ENCODE assay signal across 19 cellular contexts in the genomic region with DNA sequence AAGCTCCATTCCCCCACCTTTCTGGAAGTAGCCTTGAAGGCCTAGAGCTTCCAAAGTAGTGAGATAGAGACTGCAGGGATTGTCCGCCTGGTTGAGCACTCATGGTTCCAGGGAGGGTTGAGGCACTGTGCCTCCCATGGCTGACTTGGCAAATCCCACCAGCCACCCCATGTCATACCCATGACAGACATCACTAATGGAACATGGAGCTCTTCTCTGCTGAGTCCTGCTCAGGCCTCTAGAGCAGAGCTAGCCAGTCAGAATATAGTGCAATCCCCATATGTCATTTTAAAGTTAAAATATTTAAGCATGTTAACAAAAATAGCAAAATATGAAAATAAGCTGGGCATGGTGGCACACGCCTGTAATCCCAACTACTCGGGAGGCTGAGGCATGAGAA. TPM values are rescaled to one million over a fixed set of nuclear protein-coding genes. Genes with fewer than 3 reads are reported as not detected.
DNase-seq lines count a peak whose midpoint lies in the region; ATAC-seq and TF ChIP-seq lines count a peak whose summit lies in the region.
"Had no signal": no experiment of that assay in that cellular context is flagged by ENCODE, and none has a peak within 500 bp of the region (broad histone marks: within the 10 kb centered on the region; RNA-seq: fewer than 3 reads in every experiment).

No MANE protein-coding gene starts in this region.

- no peaks in the 10 kb centered on the region for H3K4me1 Mint-ChIP-seq in activated T-cell treated with anti-CD3 and anti-CD28 coated beads, Interleukin-2, amount 50 U/mL, for 24 hours (ENCODE audit: low read depth)
- no peaks in the 10 kb centered on the region for H3K4me1 Mint-ChIP-seq in activated T-cell treated with anti-CD3 and anti-CD28 coated beads, Interleukin-2, amount 50 U/mL, for 72 hours (ENCODE audit: low read depth)

- 77 to 78% methylated on average over 2 to 3 of the region's 3 CpGs for WGBS in esophagus squamous epithelium, 2 donors

- TF ChIP-seq CTCF in RWPE2 (IDR thresholded peaks at IDR 0.05; ENCODE audit: poor library complexity, severe bottlenecking) (no peak), esophagus squamous epithelium (IDR thresholded peaks at IDR 0.05) (no peak)

- H3K9me3 ChIP-seq in RWPE2 (ENCODE audit: severe bottlenecking): no peaks in the 10 kb centered on the region
- H3K9me3 ChIP-seq in esophagus squamous epithelium: no peaks in the 10 kb centered on the region

- H3K4me1 ChIP-seq in RWPE2 (ENCODE audit: insufficient read depth, poor library complexity, severe bottlenecking) (peaks cover 9% of the 10 kb centered on the region), esophagus squamous epithelium (peaks cover 13 to 53% (median 30%) of the 10 kb centered on the region in 3 donors)

- H3K9me3 Mint-ChIP-seq in activated T-cell treated with anti-CD3 and anti-CD28 coated beads, Interleukin-2, amount 50 U/mL, for 24 hours: no peaks in the 10 kb centered on the region
- H3K9me3 Mint-ChIP-seq in activated T-cell treated with anti-CD3 and anti-CD28 coated beads, Interleukin-2, amount 50 U/mL, for 72 hours: no peaks in the 10 kb centered on the region

- no peak for TF ChIP-seq POLR2A in esophagus squamous epithelium (IDR thresholded peaks at IDR 0.05)

- no peaks in the 10 kb centered on the region for H3K27me3 Mint-ChIP-seq in activated T-cell treated with anti-CD3 and anti-CD28 coated beads, Interleukin-2, amount 50 U/mL, for 24 hours
- H3K27me3 Mint-ChIP-seq in activated T-cell treated with anti-CD3 and anti-CD28 coated beads, Interleukin-2, amount 50 U/mL, for 72 hours (ENCODE audit: low read depth): no peaks in the 10 kb centered on the region

- peak overlapping the region; percentile 6 for H3K27ac Mint-ChIP-seq in activated T-cell treated with anti-CD3 and anti-CD28 coated beads, Interleukin-2, amount 50 U/mL, for 24 hours
- no peak overlapping the region for H3K27ac Mint-ChIP-seq in activated T-cell treated with anti-CD3 and anti-CD28 coated beads, Interleukin-2, amount 50 U/mL, for 72 hours

- H3K36me3 Mint-ChIP-seq in activated T-cell treated with anti-CD3 and anti-CD28 coated beads, Interleukin-2, amount 50 U/mL, for 24 hours (ENCODE audit: low read depth): peaks cover 87% of the 10 kb centered on the region
- H3K36me3 Mint-ChIP-seq in activated T-cell treated with anti-CD3 and anti-CD28 coated beads, Interleukin-2, amount 50 U/mL, for 72 hours (ENCODE audit: insufficient read depth in 2 of 2): peaks cover 0 to 4% of the 10 kb centered on the region in 2 donors

- no peak overlapping the region for H3K4me3 Mint-ChIP-seq in activated T-cell treated with anti-CD3 and anti-CD28 coated beads, Interleukin-2, amount 50 U/mL, for 24 hours
- H3K4me3 Mint-ChIP-seq in activated T-cell treated with anti-CD3 and anti-CD28 coated beads, Interleukin-2, amount 50 U/mL, for 72 hours: no peak overlapping the region

- intact Hi-C loops in esophagus squamous epithelium (cut with DNase I): no loop called here

- no peak for ATAC-seq in activated T-cell treated with anti-CD3 and anti-CD28 coated beads, Interleukin-2, amount 50 U/mL, for 72 hours (replicated peaks in 1 of 2)
- ATAC-seq in RWPE2 (ENCODE audit: low read depth): no peak
- ATAC-seq in GM18498 (IDR thresholded peaks at IDR 0.05; ENCODE audit: unreplicated experiment): no peak
- no peak for ATAC-seq in HG02588 (IDR thresholded peaks at IDR 0.05; ENCODE audit: unreplicated experiment)
- ATAC-seq in HG03565 (IDR thresholded peaks at IDR 0.05; ENCODE audit: unreplicated experiment): no peak

- peak overlapping the region; percentile 51 for H3K27ac ChIP-seq in RWPE2 (ENCODE audit: poor library complexity, severe bottlenecking)
- peak overlapping the region; percentile 57 to 90 (median 68) for H3K27ac ChIP-seq in esophagus squamous epithelium
- H3K27ac ChIP-seq: C4-2B, HL-60, KMS-11 had no signal

- H3K27me3 ChIP-seq in RWPE2 (ENCODE audit: insufficient read depth, poor library complexity, severe bottlenecking) (no peaks in the 10 kb centered on the region), esophagus squamous epithelium (no peaks in the 10 kb centered on the region)

- peaks cover 27% of the 10 kb centered on the region for H3K36me3 ChIP-seq in RWPE2 (ENCODE audit: low read depth)
- peaks cover 41 to 100% (median 51%) of the 10 kb centered on the region in 3 donors for H3K36me3 ChIP-seq in esophagus squamous epithelium

- H3K4me3 ChIP-seq in RWPE2 (ENCODE audit: severe bottlenecking) (no peak overlapping the region), esophagus squamous epithelium (no peak overlapping the region)

- DNase-seq in activated T-cell treated with anti-CD3 and anti-CD28 coated beads, Interleukin-2, amount 50 U/mL, for 24 hours: no peak
- no peak for DNase-seq in activated T-cell treated with anti-CD3 and anti-CD28 coated beads, Interleukin-2, amount 50 U/mL, for 72 hours
- no peak for DNase-seq in RWPE2 (ENCODE audit: low spot score)
- no peak for DNase-seq in esophagus squamous epithelium (lab: John Stamatoyannopoulos, UW)
- DNase-seq in SKM-1 treated with dmso at 0.1 percent for 144 hours (lab: John Stamatoyannopoulos, UW; ENCODE audit: unreplicated experiment): no peak
- DNase-seq: 8988T, COR-L47, DMS153, MM.1S, NCI-H187 treated with DMSO at 0.1 percent for 48 hours, NCI-H2171 treated with DMSO at 0.1 percent for 48 hours, NCI-H774, SHP77 had no signal

RNA-seq across cellular contexts. Expression of gene UNC13D, which starts 28.8 kb away (rescaled TPM):
- total RNA-seq in activated T-cell treated with anti-CD3 and anti-CD28 coated beads, Interleukin-2, amount 50 U/mL, for 72 hours: 10 to 100 TPM; 89.0 to 97.6 TPM
- total RNA-seq in esophagus squamous epithelium: 10 to 100 TPM; 16.5 to 21.5 (median 16.9) TPM

RNA-seq across cellular contexts. Expression of gene UNK, which starts 30.8 kb away (rescaled TPM):
- 10 to 100 TPM; 20.7 to 22.6 TPM for total RNA-seq in activated T-cell treated with anti-CD3 and anti-CD28 coated beads, Interleukin-2, amount 50 U/mL, for 72 hours
- total RNA-seq in esophagus squamous epithelium: 10 to 100 TPM; 14.8 to 27.3 (median 20.4) TPM

RNA-seq across cellular contexts. Expression of gene WBP2, which starts 39.7 kb away (rescaled TPM):
- total RNA-seq in activated T-cell treated with anti-CD3 and anti-CD28 coated beads, Interleukin-2, amount 50 U/mL, for 72 hours: 100 to 1,000 TPM in 1 of 2 donors, 10 to 100 TPM in 1; 90.2 to 109 TPM
- 10 to 100 TPM; 24.9 to 44.2 (median 36.9) TPM for total RNA-seq in esophagus squamous epithelium

RNA-seq across cellular contexts. Expression of gene GALK1, which starts 50.4 kb away (rescaled TPM):
- 10 to 100 TPM; 41.9 to 51.2 TPM for total RNA-seq in activated T-cell treated with anti-CD3 and anti-CD28 coated beads, Interleukin-2, amount 50 U/mL, for 72 hours
- total RNA-seq in esophagus squamous epithelium: 10 to 100 TPM; 16.4 to 30.9 (median 20.2) TPM
